In genomic region chr17:81097134-81097942, GRCh38 we compare ENCODE assay signal across 8 cellular contexts.
DNase-seq lines count a peak whose midpoint lies in the region; ATAC-seq, FAIRE-seq and TF ChIP-seq lines count a peak whose summit lies in the region.

No MANE protein-coding gene starts in this region.

- ATAC-seq in SK-N-SH treated with all-trans-retinoic acid at 6 μM for 48 hours (peak; percentile 71), sciatic nerve (peak; percentile 75), HG03442 (IDR thresholded peaks at IDR 0.05; ENCODE audit: unreplicated experiment) (no peak), GM19452 (IDR thresholded peaks at IDR 0.05; ENCODE audit: unreplicated experiment) (no peak)

- intact Hi-C loops in sciatic nerve (cut with DNase I), result loop anchor here (5.0 kb wide), 2 partner anchors 65 to 105 kb away; partner anchors contain the start of gene CHMP6

- no peak for FAIRE-seq in H54 (lab: Jason Lieb, UNC)

- DNase-seq in H54 (ENCODE audit: insufficient read length, low spot score), result peak; percentile 85
- DNase-seq in astrocyte of the hippocampus (ENCODE audit: low read depth, low spot score), result peak; percentile 95
- DNase-seq in hepatic stellate cell (ENCODE audit: low spot score), result peak; percentile 92
- DNase-seq in sciatic nerve (ENCODE audit: low spot score), result peak; percentile 90
- DNase-seq in SKM-1 (lab: John Stamatoyannopoulos, UW; ENCODE audit: unreplicated experiment), result no peak

- TF ChIP-seq POLR2A in H54 (IDR thresholded peaks at IDR 0.05; ENCODE audit: low read depth, low read length), result peak; percentile 32; the same call in 1 of the 2 replicates

TF ChIP-seq in SK-N-SH treated with all-trans-retinoic acid at 6 μM for 48 hours, 23 proteins besides CTCF, POLR2A, EP300 and RAD21:
- no peak for TF ChIP-seq CSDC2 (CRISPR knock-in tag; IDR thresholded peaks at IDR 0.05)
- no peak for TF ChIP-seq RARB (CRISPR knock-in tag; IDR thresholded peaks at IDR 0.05)
- TF ChIP-seq BACH2 (CRISPR knock-in tag; IDR thresholded peaks at IDR 0.05; ENCODE audit: borderline replicate concordance), result no peak
- no peak for TF ChIP-seq PPARA (CRISPR knock-in tag; IDR thresholded peaks at IDR 0.05; ENCODE audit: borderline replicate concordance)
- TF ChIP-seq TCF4 (CRISPR knock-in tag; IDR thresholded peaks at IDR 0.05; ENCODE audit: borderline replicate concordance), result no peak
- no peak for TF ChIP-seq ISL1 (CRISPR knock-in tag; IDR thresholded peaks at IDR 0.05)
- TF ChIP-seq ZNF70 (CRISPR knock-in tag; IDR thresholded peaks at IDR 0.05), result no peak
- no peak for TF ChIP-seq TSHZ2 (CRISPR knock-in tag; IDR thresholded peaks at IDR 0.05)
- TF ChIP-seq OSR1 (CRISPR knock-in tag; IDR thresholded peaks at IDR 0.05), result no peak
- TF ChIP-seq ESRRG (CRISPR knock-in tag; IDR thresholded peaks at IDR 0.05), result no peak
- TF ChIP-seq CREB5 (CRISPR knock-in tag; IDR thresholded peaks at IDR 0.05; ENCODE audit: low read depth), result no peak
- TF ChIP-seq POU6F1 (CRISPR knock-in tag; IDR thresholded peaks at IDR 0.05; ENCODE audit: borderline replicate concordance, low read depth), result no peak
- TF ChIP-seq ARNTL (CRISPR knock-in tag; IDR thresholded peaks at IDR 0.05; ENCODE audit: borderline replicate concordance, low read depth), result no peak
- TF ChIP-seq ZFP3 (CRISPR knock-in tag; IDR thresholded peaks at IDR 0.05), result no peak
- TF ChIP-seq ZC3H10 (CRISPR knock-in tag; IDR thresholded peaks at IDR 0.05), result no peak
- TF ChIP-seq GLIS3 (CRISPR knock-in tag; IDR thresholded peaks at IDR 0.05), result no peak
- TF ChIP-seq SNAI2 (CRISPR knock-in tag; IDR thresholded peaks at IDR 0.05), result no peak
- no peak for TF ChIP-seq ZNF565 (CRISPR knock-in tag; conservative IDR thresholded peaks at IDR 0.05; ENCODE audit: low read depth)
- no peak for TF ChIP-seq TOX (CRISPR knock-in tag; IDR thresholded peaks at IDR 0.05; ENCODE audit: borderline replicate concordance)
- TF ChIP-seq ZNF8 (CRISPR knock-in tag; IDR thresholded peaks at IDR 0.05), result no peak

Comparison
In these comparisons a context has a peak if more than half of its experiments do, and no peak if none do; other contexts are left out.
1. ATAC-seq: peak in SK-N-SH treated with all-trans-retinoic acid at 6 μM for 48 hours (single experiment) and sciatic nerve (single experiment); none in HG03442 (single experiment) and GM19452 (single experiment).